In the genomic region with DNA sequence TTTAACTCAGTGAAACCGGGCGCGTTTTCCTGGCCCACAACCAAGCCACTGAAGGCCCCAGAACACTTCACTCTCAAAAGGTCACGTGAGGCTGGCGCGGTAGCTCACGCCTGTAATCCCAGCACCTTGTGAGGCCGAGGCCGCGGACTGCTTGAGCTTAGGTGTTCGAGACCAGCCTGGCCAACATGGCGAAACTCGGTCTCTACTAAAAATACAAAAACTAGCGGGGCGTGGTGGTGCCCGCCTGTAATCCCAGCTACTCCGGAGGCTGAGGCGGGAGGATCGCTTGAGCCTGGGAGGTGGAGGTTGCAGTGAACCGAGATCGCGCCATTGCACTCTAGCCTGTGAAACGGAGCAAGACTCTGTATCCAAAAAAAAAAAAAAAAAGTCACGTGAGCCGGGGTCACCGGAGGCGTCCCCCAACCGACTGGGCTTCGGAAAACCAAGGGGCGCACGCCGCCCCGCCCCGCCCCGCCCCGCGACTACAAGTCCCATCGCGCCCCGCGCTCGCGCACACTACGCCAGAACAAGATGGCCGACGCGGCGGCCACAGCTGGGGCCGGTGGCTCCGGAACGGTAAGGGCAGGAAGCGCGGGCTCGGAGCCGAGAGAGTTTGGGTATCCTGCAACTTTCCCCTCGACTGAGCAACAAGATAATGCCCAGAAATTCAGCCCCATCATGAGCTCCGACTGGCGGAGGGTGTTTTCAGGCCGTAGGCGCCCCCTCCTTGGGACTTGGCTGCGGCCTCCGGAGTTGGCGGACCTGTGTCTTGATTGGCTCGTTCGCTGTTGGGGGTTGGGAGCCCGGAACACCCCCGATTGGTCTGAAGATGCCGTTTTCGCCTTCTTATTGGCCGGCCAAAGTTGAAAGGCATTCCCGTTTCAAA, we compare ENCODE assay signal across 1 cellular context.
TF ChIP-seq lines count a peak whose summit lies in the region.

A gene with protein sequence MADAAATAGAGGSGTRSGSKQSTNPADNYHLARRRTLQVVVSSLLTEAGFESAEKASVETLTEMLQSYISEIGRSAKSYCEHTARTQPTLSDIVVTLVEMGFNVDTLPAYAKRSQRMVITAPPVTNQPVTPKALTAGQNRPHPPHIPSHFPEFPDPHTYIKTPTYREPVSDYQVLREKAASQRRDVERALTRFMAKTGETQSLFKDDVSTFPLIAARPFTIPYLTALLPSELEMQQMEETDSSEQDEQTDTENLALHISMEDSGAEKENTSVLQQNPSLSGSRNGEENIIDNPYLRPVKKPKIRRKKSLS (plus strand): TSS at position 514 of the 886 bp plus-strand sequence. CDS start 18 bp downstream, at position 532.

TF ChIP-seq in K562, 482 proteins besides CTCF, POLR2A, EP300 and RAD21 (continued from another document and continues in another):
- TF ChIP-seq, protein P1, sequence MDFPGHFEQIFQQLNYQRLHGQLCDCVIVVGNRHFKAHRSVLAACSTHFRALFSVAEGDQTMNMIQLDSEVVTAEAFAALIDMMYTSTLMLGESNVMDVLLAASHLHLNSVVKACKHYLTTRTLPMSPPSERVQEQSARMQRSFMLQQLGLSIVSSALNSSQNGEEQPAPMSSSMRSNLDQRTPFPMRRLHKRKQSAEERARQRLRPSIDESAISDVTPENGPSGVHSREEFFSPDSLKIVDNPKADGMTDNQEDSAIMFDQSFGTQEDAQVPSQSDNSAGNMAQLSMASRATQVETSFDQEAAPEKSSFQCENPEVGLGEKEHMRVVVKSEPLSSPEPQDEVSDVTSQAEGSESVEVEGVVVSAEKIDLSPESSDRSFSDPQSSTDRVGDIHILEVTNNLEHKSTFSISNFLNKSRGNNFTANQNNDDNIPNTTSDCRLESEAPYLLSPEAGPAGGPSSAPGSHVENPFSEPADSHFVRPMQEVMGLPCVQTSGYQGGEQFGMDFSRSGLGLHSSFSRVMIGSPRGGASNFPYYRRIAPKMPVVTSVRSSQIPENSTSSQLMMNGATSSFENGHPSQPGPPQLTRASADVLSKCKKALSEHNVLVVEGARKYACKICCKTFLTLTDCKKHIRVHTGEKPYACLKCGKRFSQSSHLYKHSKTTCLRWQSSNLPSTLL (IDR thresholded peaks at IDR 0.05): no peak
- TF ChIP-seq ESRRA (IDR thresholded peaks at IDR 0.05; ENCODE audit: borderline replicate concordance, low read depth): no peak
- TF ChIP-seq RFX7 (CRISPR knock-in tag; IDR thresholded peaks at IDR 0.05): no peak
- TF ChIP-seq SP2 (IDR thresholded peaks at IDR 0.05; ENCODE audit: extremely low read depth, low read depth, low read length, poor library complexity, severe bottlenecking): peak; percentile 44
- TF ChIP-seq, protein P2, sequence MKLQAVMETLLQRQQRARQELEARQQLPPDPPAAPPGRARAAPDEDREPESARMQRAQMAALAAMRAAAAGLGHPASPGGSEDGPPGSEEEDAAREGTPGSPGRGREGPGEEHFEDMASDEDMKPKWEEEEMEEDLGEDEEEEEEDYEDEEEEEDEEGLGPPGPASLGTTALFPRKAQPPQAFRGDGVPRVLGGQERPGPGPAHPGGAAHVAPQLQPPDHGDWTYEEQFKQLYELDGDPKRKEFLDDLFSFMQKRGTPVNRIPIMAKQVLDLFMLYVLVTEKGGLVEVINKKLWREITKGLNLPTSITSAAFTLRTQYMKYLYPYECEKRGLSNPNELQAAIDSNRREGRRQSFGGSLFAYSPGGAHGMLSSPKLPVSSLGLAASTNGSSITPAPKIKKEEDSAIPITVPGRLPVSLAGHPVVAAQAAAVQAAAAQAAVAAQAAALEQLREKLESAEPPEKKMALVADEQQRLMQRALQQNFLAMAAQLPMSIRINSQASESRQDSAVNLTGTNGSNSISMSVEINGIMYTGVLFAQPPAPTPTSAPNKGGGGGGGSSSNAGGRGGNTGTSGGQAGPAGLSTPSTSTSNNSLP (IDR thresholded peaks at IDR 0.05; ENCODE audit: borderline replicate concordance, low read depth, low read length): no peak
- TF ChIP-seq, protein P3, sequence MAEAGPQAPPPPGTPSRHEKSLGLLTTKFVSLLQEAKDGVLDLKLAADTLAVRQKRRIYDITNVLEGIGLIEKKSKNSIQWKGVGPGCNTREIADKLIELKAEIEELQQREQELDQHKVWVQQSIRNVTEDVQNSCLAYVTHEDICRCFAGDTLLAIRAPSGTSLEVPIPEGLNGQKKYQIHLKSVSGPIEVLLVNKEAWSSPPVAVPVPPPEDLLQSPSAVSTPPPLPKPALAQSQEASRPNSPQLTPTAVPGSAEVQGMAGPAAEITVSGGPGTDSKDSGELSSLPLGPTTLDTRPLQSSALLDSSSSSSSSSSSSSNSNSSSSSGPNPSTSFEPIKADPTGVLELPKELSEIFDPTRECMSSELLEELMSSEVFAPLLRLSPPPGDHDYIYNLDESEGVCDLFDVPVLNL (CRISPR knock-in tag; IDR thresholded peaks at IDR 0.05; ENCODE audit: low read depth): no peak
- TF ChIP-seq CAMTA2 (CRISPR knock-in tag; conservative IDR thresholded peaks at IDR 0.05): no peak
- peak; percentile 80; the same call in 1 of the 2 replicates for TF ChIP-seq KAT7 (CRISPR knock-in tag; IDR thresholded peaks at IDR 0.05; ENCODE audit: borderline replicate concordance)
- no peak for TF ChIP-seq CCAR2 (IDR thresholded peaks at IDR 0.05; ENCODE audit: low read depth, low read length)
- TF ChIP-seq ZNF324 (CRISPR knock-in tag; IDR thresholded peaks at IDR 0.05): no peak
- TF ChIP-seq, protein P4, sequence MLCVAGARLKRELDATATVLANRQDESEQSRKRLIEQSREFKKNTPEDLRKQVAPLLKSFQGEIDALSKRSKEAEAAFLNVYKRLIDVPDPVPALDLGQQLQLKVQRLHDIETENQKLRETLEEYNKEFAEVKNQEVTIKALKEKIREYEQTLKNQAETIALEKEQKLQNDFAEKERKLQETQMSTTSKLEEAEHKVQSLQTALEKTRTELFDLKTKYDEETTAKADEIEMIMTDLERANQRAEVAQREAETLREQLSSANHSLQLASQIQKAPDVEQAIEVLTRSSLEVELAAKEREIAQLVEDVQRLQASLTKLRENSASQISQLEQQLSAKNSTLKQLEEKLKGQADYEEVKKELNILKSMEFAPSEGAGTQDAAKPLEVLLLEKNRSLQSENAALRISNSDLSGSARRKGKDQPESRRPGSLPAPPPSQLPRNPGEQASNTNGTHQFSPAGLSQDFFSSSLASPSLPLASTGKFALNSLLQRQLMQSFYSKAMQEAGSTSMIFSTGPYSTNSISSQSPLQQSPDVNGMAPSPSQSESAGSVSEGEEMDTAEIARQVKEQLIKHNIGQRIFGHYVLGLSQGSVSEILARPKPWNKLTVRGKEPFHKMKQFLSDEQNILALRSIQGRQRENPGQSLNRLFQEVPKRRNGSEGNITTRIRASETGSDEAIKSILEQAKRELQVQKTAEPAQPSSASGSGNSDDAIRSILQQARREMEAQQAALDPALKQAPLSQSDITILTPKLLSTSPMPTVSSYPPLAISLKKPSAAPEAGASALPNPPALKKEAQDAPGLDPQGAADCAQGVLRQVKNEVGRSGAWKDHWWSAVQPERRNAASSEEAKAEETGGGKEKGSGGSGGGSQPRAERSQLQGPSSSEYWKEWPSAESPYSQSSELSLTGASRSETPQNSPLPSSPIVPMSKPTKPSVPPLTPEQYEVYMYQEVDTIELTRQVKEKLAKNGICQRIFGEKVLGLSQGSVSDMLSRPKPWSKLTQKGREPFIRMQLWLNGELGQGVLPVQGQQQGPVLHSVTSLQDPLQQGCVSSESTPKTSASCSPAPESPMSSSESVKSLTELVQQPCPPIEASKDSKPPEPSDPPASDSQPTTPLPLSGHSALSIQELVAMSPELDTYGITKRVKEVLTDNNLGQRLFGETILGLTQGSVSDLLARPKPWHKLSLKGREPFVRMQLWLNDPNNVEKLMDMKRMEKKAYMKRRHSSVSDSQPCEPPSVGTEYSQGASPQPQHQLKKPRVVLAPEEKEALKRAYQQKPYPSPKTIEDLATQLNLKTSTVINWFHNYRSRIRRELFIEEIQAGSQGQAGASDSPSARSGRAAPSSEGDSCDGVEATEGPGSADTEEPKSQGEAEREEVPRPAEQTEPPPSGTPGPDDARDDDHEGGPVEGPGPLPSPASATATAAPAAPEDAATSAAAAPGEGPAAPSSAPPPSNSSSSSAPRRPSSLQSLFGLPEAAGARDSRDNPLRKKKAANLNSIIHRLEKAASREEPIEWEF (CRISPR knock-in tag; IDR thresholded peaks at IDR 0.05): no peak
- no peak; the same call in 1 of the 2 replicates for TF ChIP-seq MEF2D (tag; conservative IDR thresholded peaks at IDR 0.05; ENCODE audit: low read depth)
- TF ChIP-seq HOXB6 (CRISPR knock-in tag; IDR thresholded peaks at IDR 0.05; ENCODE audit: borderline replicate concordance): no peak
- TF ChIP-seq, protein P5, sequence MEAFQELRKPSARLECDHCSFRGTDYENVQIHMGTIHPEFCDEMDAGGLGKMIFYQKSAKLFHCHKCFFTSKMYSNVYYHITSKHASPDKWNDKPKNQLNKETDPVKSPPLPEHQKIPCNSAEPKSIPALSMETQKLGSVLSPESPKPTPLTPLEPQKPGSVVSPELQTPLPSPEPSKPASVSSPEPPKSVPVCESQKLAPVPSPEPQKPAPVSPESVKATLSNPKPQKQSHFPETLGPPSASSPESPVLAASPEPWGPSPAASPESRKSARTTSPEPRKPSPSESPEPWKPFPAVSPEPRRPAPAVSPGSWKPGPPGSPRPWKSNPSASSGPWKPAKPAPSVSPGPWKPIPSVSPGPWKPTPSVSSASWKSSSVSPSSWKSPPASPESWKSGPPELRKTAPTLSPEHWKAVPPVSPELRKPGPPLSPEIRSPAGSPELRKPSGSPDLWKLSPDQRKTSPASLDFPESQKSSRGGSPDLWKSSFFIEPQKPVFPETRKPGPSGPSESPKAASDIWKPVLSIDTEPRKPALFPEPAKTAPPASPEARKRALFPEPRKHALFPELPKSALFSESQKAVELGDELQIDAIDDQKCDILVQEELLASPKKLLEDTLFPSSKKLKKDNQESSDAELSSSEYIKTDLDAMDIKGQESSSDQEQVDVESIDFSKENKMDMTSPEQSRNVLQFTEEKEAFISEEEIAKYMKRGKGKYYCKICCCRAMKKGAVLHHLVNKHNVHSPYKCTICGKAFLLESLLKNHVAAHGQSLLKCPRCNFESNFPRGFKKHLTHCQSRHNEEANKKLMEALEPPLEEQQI (IDR thresholded peaks at IDR 0.05): no peak; the same call in 1 of the 2 replicates
- TF ChIP-seq ZNF551 (CRISPR knock-in tag; IDR thresholded peaks at IDR 0.05): no peak
- no peak for TF ChIP-seq ZNF707 (CRISPR knock-in tag; conservative IDR thresholded peaks at IDR 0.05)
- TF ChIP-seq SOX6 (IDR thresholded peaks at IDR 0.05): 0 out of 2 replicates have a peak, but pooled peaks have one; percentile 4
- peak; percentile 52 for TF ChIP-seq EGR1 (conservative IDR thresholded peaks at IDR 0.05)
- TF ChIP-seq ZNF354B (CRISPR knock-in tag; IDR thresholded peaks at IDR 0.05): no peak
- TF ChIP-seq TCFL5 (CRISPR knock-in tag; conservative IDR thresholded peaks at IDR 0.05): no peak
- TF ChIP-seq, protein P6, sequence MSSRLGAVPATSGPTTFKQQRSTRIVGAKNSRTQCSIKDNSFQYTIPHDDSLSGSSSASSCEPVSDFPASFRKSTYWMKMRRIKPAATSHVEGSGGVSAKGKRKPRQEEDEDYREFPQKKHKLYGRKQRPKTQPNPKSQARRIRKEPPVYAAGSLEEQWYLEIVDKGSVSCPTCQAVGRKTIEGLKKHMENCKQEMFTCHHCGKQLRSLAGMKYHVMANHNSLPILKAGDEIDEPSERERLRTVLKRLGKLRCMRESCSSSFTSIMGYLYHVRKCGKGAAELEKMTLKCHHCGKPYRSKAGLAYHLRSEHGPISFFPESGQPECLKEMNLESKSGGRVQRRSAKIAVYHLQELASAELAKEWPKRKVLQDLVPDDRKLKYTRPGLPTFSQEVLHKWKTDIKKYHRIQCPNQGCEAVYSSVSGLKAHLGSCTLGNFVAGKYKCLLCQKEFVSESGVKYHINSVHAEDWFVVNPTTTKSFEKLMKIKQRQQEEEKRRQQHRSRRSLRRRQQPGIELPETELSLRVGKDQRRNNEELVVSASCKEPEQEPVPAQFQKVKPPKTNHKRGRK (tag; IDR thresholded peaks at IDR 0.05): no peak
- TF ChIP-seq ZNF175 (CRISPR knock-in tag; IDR thresholded peaks at IDR 0.05; ENCODE audit: low read depth): peak; percentile 78; the same call in 1 of the 2 replicates
- TF ChIP-seq NFATC3 (IDR thresholded peaks at IDR 0.05): no peak
- no peak for TF ChIP-seq SNRNP70 (optimal IDR thresholded peaks at IDR 0.05; ENCODE audit: low read depth, low read length)
- peak; percentile 88 for TF ChIP-seq ZNF143 (CRISPR knock-in tag; IDR thresholded peaks at IDR 0.05)
- TF ChIP-seq, protein P7, sequence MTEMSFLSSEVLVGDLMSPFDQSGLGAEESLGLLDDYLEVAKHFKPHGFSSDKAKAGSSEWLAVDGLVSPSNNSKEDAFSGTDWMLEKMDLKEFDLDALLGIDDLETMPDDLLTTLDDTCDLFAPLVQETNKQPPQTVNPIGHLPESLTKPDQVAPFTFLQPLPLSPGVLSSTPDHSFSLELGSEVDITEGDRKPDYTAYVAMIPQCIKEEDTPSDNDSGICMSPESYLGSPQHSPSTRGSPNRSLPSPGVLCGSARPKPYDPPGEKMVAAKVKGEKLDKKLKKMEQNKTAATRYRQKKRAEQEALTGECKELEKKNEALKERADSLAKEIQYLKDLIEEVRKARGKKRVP (CRISPR knock-in tag; IDR thresholded peaks at IDR 0.05): peak; percentile 13; the same call in 1 of the 2 replicates
- TF ChIP-seq ZNF778 (CRISPR knock-in tag; IDR thresholded peaks at IDR 0.05): no peak
- TF ChIP-seq BRF1 (IDR thresholded peaks at IDR 0.05; ENCODE audit: borderline replicate concordance, extremely low read depth, insufficient read length): no peak
- 0 out of 2 replicates have a peak, but pooled peaks have one; percentile 19 for TF ChIP-seq SMARCE1 (IDR thresholded peaks at IDR 0.05)
- TF ChIP-seq, protein P8, sequence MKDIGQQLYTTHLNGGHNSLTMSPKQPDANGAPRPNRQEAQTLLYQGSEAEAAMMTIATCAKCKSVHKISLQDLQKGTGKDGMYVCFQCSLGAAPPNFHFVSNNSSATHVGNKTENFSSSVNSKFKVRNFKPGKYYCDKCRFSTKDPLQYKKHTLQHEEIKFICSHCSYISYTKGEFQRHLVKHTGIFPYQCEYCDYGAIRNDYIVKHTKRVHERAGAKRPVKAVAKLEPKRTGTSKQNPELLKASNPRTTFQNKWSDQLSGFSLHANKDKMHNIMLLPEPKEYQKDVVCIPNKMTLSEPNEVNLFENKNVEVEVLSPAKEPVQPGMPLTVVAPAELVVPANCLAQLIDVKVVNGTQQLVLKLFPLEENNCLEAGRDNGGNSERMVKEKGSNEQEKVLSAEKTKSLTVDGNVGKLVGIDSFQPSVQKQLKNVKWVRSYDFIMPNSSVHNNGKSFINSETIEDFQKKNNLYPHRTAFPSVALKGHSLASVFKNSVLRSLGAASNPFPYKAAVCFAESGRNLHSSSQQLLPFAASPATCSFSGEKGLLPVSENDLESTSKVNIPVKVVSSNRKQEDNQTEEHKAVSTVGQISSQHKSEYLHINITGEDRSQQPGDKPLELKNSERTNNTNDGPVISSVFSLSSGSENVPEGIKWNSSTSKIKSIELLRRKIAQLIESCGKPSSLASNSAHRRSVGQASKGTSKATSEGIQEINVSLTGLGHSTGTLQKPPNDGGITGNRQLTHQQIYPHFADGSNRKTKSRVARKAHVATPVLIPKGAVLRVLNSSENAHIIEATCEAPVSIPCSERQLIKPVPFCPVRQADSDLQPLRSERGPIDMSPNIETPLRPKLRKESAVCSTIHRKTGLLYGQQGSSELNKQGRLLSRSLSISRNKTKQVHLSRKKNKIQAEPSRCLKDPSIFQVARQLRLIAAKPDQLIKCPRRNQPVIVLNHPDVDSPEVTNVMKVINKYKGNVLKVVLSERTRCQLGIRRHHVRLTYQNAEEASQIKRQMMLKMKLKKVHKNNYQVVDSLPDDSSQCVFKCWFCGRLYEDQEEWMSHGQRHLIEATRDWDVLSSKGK (CRISPR knock-in tag; IDR thresholded peaks at IDR 0.05): no peak
